8 cellular contexts compared by ENCODE assay signal in the genomic region with DNA sequence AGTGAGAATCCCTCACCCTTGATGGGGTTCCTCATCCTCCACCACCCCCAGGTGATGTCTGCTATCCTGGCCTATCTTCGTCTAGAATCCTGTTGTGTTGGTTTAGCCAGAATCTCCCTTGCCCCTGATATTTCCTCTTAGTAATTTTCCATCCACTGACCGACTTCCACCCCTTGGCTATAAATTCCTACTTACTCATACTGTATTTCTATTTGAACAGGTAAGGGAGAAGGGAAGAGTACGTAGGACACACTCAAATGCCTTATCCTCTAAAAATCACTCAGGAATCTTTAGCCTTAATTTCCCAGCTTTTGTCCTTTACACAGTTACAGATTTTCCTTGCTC. TPM values are rescaled to one million over a fixed set of nuclear protein-coding genes. Genes with fewer than 3 reads are reported as not detected.
DNase-seq lines count a peak whose midpoint lies in the region; ATAC-seq, FAIRE-seq and TF ChIP-seq lines count a peak whose summit lies in the region.

No MANE protein-coding gene starts in this region.

- FAIRE-seq in HTR-8/SVneo (lab: Jason Lieb, UNC): no peak

- H3K9me2 ChIP-seq in GM23248 (ENCODE audit: insufficient read depth): no peaks in the 10 kb centered on the region

- H3K27ac Mint-ChIP-seq in T-helper 17 cell: peak overlapping the region; percentile 94

- H3K9me3 ChIP-seq in GM23248 (ENCODE audit: low read depth) (no peaks in the 10 kb centered on the region), T-helper 17 cell (ENCODE audit: control insufficient read depth, low read length, poor library complexity, severe bottlenecking) (no peaks in the 10 kb centered on the region)

- peaks cover 28% of the 10 kb centered on the region for H3K4me1 Mint-ChIP-seq in T-helper 17 cell

- H4K20me1 ChIP-seq in GM23248 (ENCODE audit: insufficient read depth): peaks cover 15% of the 10 kb centered on the region; the same call in 1 of the 2 replicates

- H3K4me1 ChIP-seq in GM23248 (ENCODE audit: insufficient read depth): peaks cover 30% of the 10 kb centered on the region

- no peak for DNase-seq in GM23248
- no peak for DNase-seq in T-helper 17 cell
- DNase-seq in fibroblast of pulmonary artery (ENCODE audit: low read depth): no peak
- DNase-seq in skeletal muscle cell (ENCODE audit: low read depth): no peak
- no peak for DNase-seq in erythroblast (lab: John Stamatoyannopoulos, UW)
- DNase-seq in HTR-8/SVneo (ENCODE audit: insufficient read length, low spot score): no peak
- no peak for DNase-seq in RKO (ENCODE audit: low spot score)

- H2AFZ ChIP-seq in GM23248: peak overlapping the region; percentile 83

- peak overlapping the region; percentile 80 for H3K4me2 ChIP-seq in GM23248 (ENCODE audit: unreplicated experiment)

- no peak for TF ChIP-seq CTCF in fibroblast of pulmonary artery (IDR thresholded peaks at IDR 0.05; ENCODE audit: low read length, missing control alignments)

- peak overlapping the region; percentile 91 for H3K27ac ChIP-seq in GM23248

- in situ Hi-C loops in GM23248 (cut with MboI): no loop called here

- H3K36me3 ChIP-seq in GM23248 (ENCODE audit: low read depth): peaks cover 9% of the 10 kb centered on the region; the same call in 1 of the 2 replicates

- H3K79me2 ChIP-seq in GM23248 (ENCODE audit: insufficient read depth): peaks cover 38% of the 10 kb centered on the region

- H3K4me3 Mint-ChIP-seq in T-helper 17 cell: peak overlapping the region; percentile 92

- ATAC-seq in T-helper 17 cell (no peak), GM21786 (IDR thresholded peaks at IDR 0.05; ENCODE audit: unreplicated experiment) (no peak)

- WGBS in GM23248 (ENCODE audit: low coverage in 1 of 2, low lambda C conversion rate in 2 of 2, missing lambda C conversion rate in 2 of 2), 2 experiments: 97 to 98% methylated on average over 3 of the region's 3 CpGs

- H3K27me3 Mint-ChIP-seq in T-helper 17 cell: peaks cover 12% of the 10 kb centered on the region

- H3K4me3 ChIP-seq in GM23248: peak overlapping the region; percentile 94
- peak overlapping the region; percentile 74 for H3K4me3 ChIP-seq in fibroblast of pulmonary artery (replicated peaks; ENCODE audit: low read depth, low read length)
- H3K4me3 ChIP-seq in skeletal muscle cell (ENCODE audit: low read depth, low read length): peak overlapping the region; percentile 80

- H3K27me3 ChIP-seq in GM23248 (replicated peaks; ENCODE audit: insufficient read depth): no peaks in the 10 kb centered on the region

- TF ChIP-seq POLR2A in erythroblast (IDR thresholded peaks at IDR 0.05; ENCODE audit: low read length): no peak

- peak overlapping the region; percentile 93 for H3K9ac ChIP-seq in GM23248

- peaks cover 32% of the 10 kb centered on the region for H3F3A ChIP-seq in GM23248 (ENCODE audit: insufficient read depth)

- no peaks in the 10 kb centered on the region for H3K36me3 Mint-ChIP-seq in T-helper 17 cell (ENCODE audit: low read depth)

RNA-seq across cellular contexts. Expression of gene TFG, which starts 0.7 kb away (rescaled TPM):
- 152 and 157 TPM in 2 replicates for total RNA-seq in GM23248 (2014; rRNA removed; shearing (Covaris generic))
- 241 and 245 TPM in 2 replicates for polyA plus RNA-seq in GM23248 (2016; fragmentation: Nextera tagmentation; extraction: Ambion mirVana)
- total RNA-seq in T-helper 17 cell: 10 to 100 TPM; 59.2 to 60.4 TPM
